1 cellular context compared by ENCODE assay signal in the genomic region with DNA sequence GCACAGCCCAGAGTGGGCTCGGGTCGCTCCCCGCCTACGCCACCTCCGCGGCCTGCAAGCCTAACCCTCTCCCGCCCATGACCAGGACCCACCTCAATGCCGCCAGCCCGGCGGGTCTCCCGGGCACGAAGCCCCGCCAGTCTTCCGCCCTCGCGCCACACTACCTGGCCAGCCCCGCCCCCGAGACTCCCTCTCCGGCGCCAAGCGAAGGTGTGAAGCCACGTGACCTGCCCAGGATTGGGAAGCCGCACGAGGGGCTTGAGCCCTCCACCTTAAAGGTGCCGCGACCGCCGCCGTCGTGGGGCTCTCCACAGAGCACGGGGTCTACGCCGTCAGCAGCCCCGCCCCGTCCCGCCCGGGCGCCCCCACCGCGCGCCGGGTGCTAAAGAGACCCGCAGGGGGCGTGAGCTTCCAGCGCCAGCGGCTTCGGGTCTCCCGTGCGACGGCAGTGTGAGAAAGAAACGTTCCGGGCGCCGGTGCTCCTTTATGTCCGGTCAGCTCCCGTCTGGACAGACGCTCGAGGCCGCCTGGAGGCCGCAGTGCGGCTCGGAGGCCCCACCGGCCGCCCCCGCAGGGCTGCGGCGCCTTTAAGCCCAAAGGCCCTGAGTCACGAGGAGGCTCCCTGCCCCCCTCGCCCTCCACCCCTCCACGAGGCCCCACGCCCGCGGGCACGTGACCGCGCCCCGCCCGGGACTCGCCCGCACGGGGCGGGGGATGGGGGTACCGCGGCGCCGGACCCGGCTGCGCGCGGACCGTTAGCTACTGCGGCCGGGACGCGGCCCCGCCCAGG.
TF ChIP-seq lines count a peak whose summit lies in the region.

A gene (minus strand): TSS at position 319 of the 790 bp plus-strand sequence. CDS start 18,904 bp downstream, outside the sequence.

TF ChIP-seq in K562, 482 proteins besides CTCF, POLR2A, EP300 and RAD21 (continued from another document):
- TF ChIP-seq, protein P1, sequence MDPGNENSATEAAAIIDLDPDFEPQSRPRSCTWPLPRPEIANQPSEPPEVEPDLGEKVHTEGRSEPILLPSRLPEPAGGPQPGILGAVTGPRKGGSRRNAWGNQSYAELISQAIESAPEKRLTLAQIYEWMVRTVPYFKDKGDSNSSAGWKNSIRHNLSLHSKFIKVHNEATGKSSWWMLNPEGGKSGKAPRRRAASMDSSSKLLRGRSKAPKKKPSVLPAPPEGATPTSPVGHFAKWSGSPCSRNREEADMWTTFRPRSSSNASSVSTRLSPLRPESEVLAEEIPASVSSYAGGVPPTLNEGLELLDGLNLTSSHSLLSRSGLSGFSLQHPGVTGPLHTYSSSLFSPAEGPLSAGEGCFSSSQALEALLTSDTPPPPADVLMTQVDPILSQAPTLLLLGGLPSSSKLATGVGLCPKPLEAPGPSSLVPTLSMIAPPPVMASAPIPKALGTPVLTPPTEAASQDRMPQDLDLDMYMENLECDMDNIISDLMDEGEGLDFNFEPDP (CRISPR knock-in tag; IDR thresholded peaks at IDR 0.05): peak; percentile 48; the same call in 1 of the 2 replicates
- TF ChIP-seq ZNF766 (CRISPR knock-in tag; conservative IDR thresholded peaks at IDR 0.05): peak; percentile 58; the same call in 1 of the 2 replicates
- peak; percentile 83 for TF ChIP-seq RBFOX2 (IDR thresholded peaks at IDR 0.05; ENCODE audit: low read depth, low read length)
- TF ChIP-seq SIN3A (IDR thresholded peaks at IDR 0.05; ENCODE audit: borderline replicate concordance in 2 of 2, control insufficient read depth in 1 of 2, low read depth in 2 of 2, low read length in 2 of 2): no peak
- TF ChIP-seq SMARCC2 (IDR thresholded peaks at IDR 0.05; ENCODE audit: low read depth): no peak
- no peak for TF ChIP-seq ZNF75A (CRISPR knock-in tag; IDR thresholded peaks at IDR 0.05)
- TF ChIP-seq, protein P2, sequence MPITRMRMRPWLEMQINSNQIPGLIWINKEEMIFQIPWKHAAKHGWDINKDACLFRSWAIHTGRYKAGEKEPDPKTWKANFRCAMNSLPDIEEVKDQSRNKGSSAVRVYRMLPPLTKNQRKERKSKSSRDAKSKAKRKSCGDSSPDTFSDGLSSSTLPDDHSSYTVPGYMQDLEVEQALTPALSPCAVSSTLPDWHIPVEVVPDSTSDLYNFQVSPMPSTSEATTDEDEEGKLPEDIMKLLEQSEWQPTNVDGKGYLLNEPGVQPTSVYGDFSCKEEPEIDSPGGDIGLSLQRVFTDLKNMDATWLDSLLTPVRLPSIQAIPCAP (CRISPR knock-in tag; IDR thresholded peaks at IDR 0.05; ENCODE audit: borderline replicate concordance): peak; percentile 78
- TF ChIP-seq, protein P3, sequence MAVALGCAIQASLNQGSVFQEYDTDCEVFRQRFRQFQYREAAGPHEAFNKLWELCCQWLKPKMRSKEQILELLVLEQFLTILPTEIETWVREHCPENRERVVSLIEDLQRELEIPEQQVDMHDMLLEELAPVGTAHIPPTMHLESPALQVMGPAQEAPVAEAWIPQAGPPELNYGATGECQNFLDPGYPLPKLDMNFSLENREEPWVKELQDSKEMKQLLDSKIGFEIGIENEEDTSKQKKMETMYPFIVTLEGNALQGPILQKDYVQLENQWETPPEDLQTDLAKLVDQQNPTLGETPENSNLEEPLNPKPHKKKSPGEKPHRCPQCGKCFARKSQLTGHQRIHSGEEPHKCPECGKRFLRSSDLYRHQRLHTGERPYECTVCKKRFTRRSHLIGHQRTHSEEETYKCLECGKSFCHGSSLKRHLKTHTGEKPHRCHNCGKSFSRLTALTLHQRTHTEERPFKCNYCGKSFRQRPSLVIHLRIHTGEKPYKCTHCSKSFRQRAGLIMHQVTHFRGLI (CRISPR knock-in tag; IDR thresholded peaks at IDR 0.05): 0 out of 2 replicates have a peak, but pooled peaks have one; percentile 36
- 0 out of 2 replicates have a peak, but pooled peaks have one; percentile 50 for TF ChIP-seq ERF (CRISPR knock-in tag; IDR thresholded peaks at IDR 0.05)
- TF ChIP-seq HMGN3 (IDR thresholded peaks at IDR 0.05; ENCODE audit: borderline replicate concordance, extremely low read depth, insufficient read length, low read depth, low read length): peak; percentile 71
- TF ChIP-seq, protein P4, sequence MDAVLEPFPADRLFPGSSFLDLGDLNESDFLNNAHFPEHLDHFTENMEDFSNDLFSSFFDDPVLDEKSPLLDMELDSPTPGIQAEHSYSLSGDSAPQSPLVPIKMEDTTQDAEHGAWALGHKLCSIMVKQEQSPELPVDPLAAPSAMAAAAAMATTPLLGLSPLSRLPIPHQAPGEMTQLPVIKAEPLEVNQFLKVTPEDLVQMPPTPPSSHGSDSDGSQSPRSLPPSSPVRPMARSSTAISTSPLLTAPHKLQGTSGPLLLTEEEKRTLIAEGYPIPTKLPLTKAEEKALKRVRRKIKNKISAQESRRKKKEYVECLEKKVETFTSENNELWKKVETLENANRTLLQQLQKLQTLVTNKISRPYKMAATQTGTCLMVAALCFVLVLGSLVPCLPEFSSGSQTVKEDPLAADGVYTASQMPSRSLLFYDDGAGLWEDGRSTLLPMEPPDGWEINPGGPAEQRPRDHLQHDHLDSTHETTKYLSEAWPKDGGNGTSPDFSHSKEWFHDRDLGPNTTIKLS (IDR thresholded peaks at IDR 0.05; ENCODE audit: borderline replicate concordance, low read depth): peak; percentile 77
- no peak for TF ChIP-seq SMARCA4 (IDR thresholded peaks at IDR 0.05)
- TF ChIP-seq, protein P5, sequence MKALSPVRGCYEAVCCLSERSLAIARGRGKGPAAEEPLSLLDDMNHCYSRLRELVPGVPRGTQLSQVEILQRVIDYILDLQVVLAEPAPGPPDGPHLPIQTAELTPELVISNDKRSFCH (CRISPR knock-in tag; IDR thresholded peaks at IDR 0.05): no peak
- TF ChIP-seq, protein P5 (tag; IDR thresholded peaks at IDR 0.05): peak; percentile 42; the same call in 1 of the 2 replicates
- no peak for TF ChIP-seq PPARD (CRISPR knock-in tag; IDR thresholded peaks at IDR 0.05)
- TF ChIP-seq ZNF431 (CRISPR knock-in tag; IDR thresholded peaks at IDR 0.05): peak; percentile 80
- peak; percentile 84 for TF ChIP-seq ZNF232 (CRISPR knock-in tag; IDR thresholded peaks at IDR 0.05)
- TF ChIP-seq, protein P6, sequence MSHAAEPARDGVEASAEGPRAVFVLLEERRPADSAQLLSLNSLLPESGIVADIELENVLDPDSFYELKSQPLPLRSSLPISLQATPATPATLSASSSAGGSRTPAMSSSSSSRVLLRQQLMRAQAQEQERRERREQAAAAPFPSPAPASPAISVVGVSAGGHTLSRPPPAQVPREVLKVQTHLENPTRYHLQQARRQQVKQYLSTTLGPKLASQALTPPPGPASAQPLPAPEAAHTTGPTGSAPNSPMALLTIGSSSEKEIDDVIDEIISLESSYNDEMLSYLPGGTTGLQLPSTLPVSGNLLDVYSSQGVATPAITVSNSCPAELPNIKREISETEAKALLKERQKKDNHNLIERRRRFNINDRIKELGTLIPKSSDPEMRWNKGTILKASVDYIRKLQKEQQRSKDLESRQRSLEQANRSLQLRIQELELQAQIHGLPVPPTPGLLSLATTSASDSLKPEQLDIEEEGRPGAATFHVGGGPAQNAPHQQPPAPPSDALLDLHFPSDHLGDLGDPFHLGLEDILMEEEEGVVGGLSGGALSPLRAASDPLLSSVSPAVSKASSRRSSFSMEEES (CRISPR knock-in tag; IDR thresholded peaks at IDR 0.05): peak; percentile 91
- 0 out of 2 replicates have a peak, but pooled peaks have one; percentile 3 for TF ChIP-seq ZNF316 (IDR thresholded peaks at IDR 0.05)
- peak; percentile 47 for TF ChIP-seq SOX6 (IDR thresholded peaks at IDR 0.05)
- peak; percentile 21; the same call in 1 of the 2 replicates for TF ChIP-seq ATF7 (IDR thresholded peaks at IDR 0.05)
- no peak for TF ChIP-seq SMAD2 (IDR thresholded peaks at IDR 0.05; ENCODE audit: low read depth, low read length)
- TF ChIP-seq FOXP1 (CRISPR knock-in tag; IDR thresholded peaks at IDR 0.05): peak; percentile 48; the same call in 1 of the 2 replicates
- peak; percentile 77 for TF ChIP-seq SAFB (IDR thresholded peaks at IDR 0.05; ENCODE audit: borderline replicate concordance, low read depth, low read length)
- TF ChIP-seq ZKSCAN8 (CRISPR knock-in tag; IDR thresholded peaks at IDR 0.05): no peak; the same call in 1 of the 2 replicates
